8 cellular contexts compared by ENCODE assay signal in genomic region chr6:100228437-100229424, GRCh38.
DNase-seq lines count a peak whose midpoint lies in the region; ATAC-seq and TF ChIP-seq lines count a peak whose summit lies in the region.

No MANE protein-coding gene starts in this region.

- no peaks in the 10 kb centered on the region for H3K79me2 ChIP-seq in PC-9 (ENCODE audit: low read depth)

- H3K9me3 ChIP-seq in PC-9 (ENCODE audit: insufficient read depth, low read depth) (no peaks in the 10 kb centered on the region), upper lobe of right lung (no peaks in the 10 kb centered on the region)

- H4K20me1 ChIP-seq in PC-9 (ENCODE audit: insufficient read depth), result no peaks in the 10 kb centered on the region

- H3K4me1 ChIP-seq in PC-9 (replicated peaks; ENCODE audit: insufficient read depth) (peaks cover 31% of the 10 kb centered on the region), upper lobe of right lung (no peaks in the 10 kb centered on the region)

- CTCF ChIA-PET in PC-9 (lab: Charles Lee), result no interaction called here

- in situ Hi-C loops in Caki2 (cut with HindIII; ENCODE audit: low pct_unique_long_range_greater_than_20kb, low sequenced_read_pairs), result no loop called here

- peak; percentile 99 for ATAC-seq in GM19463 (IDR thresholded peaks at IDR 0.05; ENCODE audit: unreplicated experiment)
- peak; percentile 100 for ATAC-seq in HG03571 (IDR thresholded peaks at IDR 0.05; ENCODE audit: unreplicated experiment)
- peak; percentile 100 for ATAC-seq in upper lobe of right lung

- intact Hi-C loops in PC-9 (cut with micrococcal nuclease; ENCODE audit: unreplicated experiment), result loop anchor here (2.0 to 10.0 kb wide), 3 partner anchors 52 to 246 kb away; no protein-coding TSS in a partner anchor
- intact Hi-C loops in upper lobe of right lung (cut with DNase I), result no loop called here

- H3K27ac ChIP-seq in PC-9 (peak overlapping the region; percentile 45), upper lobe of right lung (peak overlapping the region; percentile 7)

- TF ChIP-seq CTCF in PC-9 (conservative IDR thresholded peaks at IDR 0.05) (no peak), upper lobe of right lung (IDR thresholded peaks at IDR 0.05) (peak; percentile 18)

- H3K9me2 ChIP-seq in PC-9 (ENCODE audit: insufficient read depth), result no peaks in the 10 kb centered on the region

- H3K36me3 ChIP-seq in PC-9 (ENCODE audit: low read depth) (no peaks in the 10 kb centered on the region), upper lobe of right lung (no peaks in the 10 kb centered on the region)

- TSS peak; percentile 94 for BruUV-seq in PC-9 (replicated peaks; lab: Mats Ljungman, UMichigan)

- no peaks in the 10 kb centered on the region for H3K27me3 ChIP-seq in PC-9 (ENCODE audit: insufficient read depth, low read depth)
- H3K27me3 ChIP-seq in upper lobe of right lung, result no peaks in the 10 kb centered on the region

- peak overlapping the region; percentile 77 for H3K4me2 ChIP-seq in PC-9

- POLR2A ChIA-PET in PC-9 (lab: Charles Lee; ENCODE audit: unreplicated experiment), result interaction anchor here (0.6 to 0.9 kb wide), 6 partner anchors 12 to 323 kb away, joined by 3 to 14 read pairs (median 6); no protein-coding TSS in a partner anchor

- H3K4me3 ChIP-seq in PC-9 (peak overlapping the region; percentile 58), upper lobe of right lung (peak overlapping the region; percentile 50)

- peak overlapping the region; percentile 95 for H2AFZ ChIP-seq in PC-9

- H3F3A ChIP-seq in PC-9 (ENCODE audit: insufficient read depth, low read depth), result peaks cover 5% of the 10 kb centered on the region; the same call in 1 of the 2 replicates

- DNase-seq in Caki2 (ENCODE audit: low read depth) (peak; percentile 59), PC-9 (peak; percentile 72 to 77), glomerular endothelial cell (ENCODE audit: extremely low read depth, low read depth, low spot score) (peak; percentile 31), occipital lobe (lab: John Stamatoyannopoulos, UW) (peak; percentile 37), upper lobe of right lung (peak; percentile 89)
- DNase-seq in activated effector memory CD4-positive, alpha-beta T cell treated with anti-CD3 and anti-CD28 coated beads, Interleukin-2, amount 50 U/mL, for 16 hours, result peak; percentile 76

Comparison
In these comparisons a context has a peak if more than half of its experiments do, and no peak if none do; other contexts are left out.
1. Peak in every context shown above with its lines: DNase-seq, ATAC-seq, H3K4me3 ChIP-seq and H3K27ac ChIP-seq.
2. DNase-seq: peak in every context shown above with its lines; median percentile 89 in upper lobe of right lung; 76 in activated effector memory CD4-positive, alpha-beta T cell treated with anti-CD3 and anti-CD28 coated beads, Interleukin-2, amount 50 U/mL, for 16 hours; 74 in PC-9; 59 in Caki2; 37 in occipital lobe; 31 in glomerular endothelial cell.